Comparison of ENCODE assay signal across 2 cellular contexts in genomic region chr2:15565392-15565791, GRCh38.
TF ChIP-seq lines count a peak whose summit lies in the region.

No MANE protein-coding gene starts in this region.

TF ChIP-seq in HepG2, 621 proteins besides CTCF, POLR2A, EP300 and RAD21:
- no peak for TF ChIP-seq CAMTA2 (CRISPR knock-in tag; IDR thresholded peaks at IDR 0.05; ENCODE audit: borderline replicate concordance)
- TF ChIP-seq GLI4 (CRISPR knock-in tag; IDR thresholded peaks at IDR 0.05; ENCODE audit: borderline replicate concordance), result no peak
- 0 out of 2 replicates have a peak, but pooled peaks have one; percentile 18 for TF ChIP-seq ZNF770 (CRISPR knock-in tag; IDR thresholded peaks at IDR 0.05)

TF ChIP-seq in K562, 482 proteins besides CTCF, POLR2A, EP300 and RAD21:
- TF ChIP-seq KLF6 (CRISPR knock-in tag; IDR thresholded peaks at IDR 0.05; ENCODE audit: borderline replicate concordance), result no peak
- TF ChIP-seq TAF15 (IDR thresholded peaks at IDR 0.05; ENCODE audit: low read depth, low read length), result no peak
- no peak for TF ChIP-seq KLF16 (IDR thresholded peaks at IDR 0.05)
- TF ChIP-seq BRD4 (IDR thresholded peaks at IDR 0.05), result no peak
